ENCODE assay signal across 1 cellular context in genomic region chr4:6892190-6892908, GRCh38.
TF ChIP-seq lines count a peak whose summit lies in the region.

No MANE protein-coding gene starts in this region.

TF ChIP-seq in IMR-90, 13 proteins besides CTCF, POLR2A, EP300 and RAD21 (continued from another document):
- TF ChIP-seq FOS (IDR thresholded peaks at IDR 0.05; ENCODE audit: low read depth, low read length): no peak
- TF ChIP-seq, protein P1, sequence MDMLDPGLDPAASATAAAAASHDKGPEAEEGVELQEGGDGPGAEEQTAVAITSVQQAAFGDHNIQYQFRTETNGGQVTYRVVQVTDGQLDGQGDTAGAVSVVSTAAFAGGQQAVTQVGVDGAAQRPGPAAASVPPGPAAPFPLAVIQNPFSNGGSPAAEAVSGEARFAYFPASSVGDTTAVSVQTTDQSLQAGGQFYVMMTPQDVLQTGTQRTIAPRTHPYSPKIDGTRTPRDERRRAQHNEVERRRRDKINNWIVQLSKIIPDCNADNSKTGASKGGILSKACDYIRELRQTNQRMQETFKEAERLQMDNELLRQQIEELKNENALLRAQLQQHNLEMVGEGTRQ (IDR thresholded peaks at IDR 0.05; ENCODE audit: low read depth, low read length): no peak
- no peak for TF ChIP-seq MXI1 (IDR thresholded peaks at IDR 0.05; ENCODE audit: borderline replicate concordance, low read depth, low read length)
- TF ChIP-seq MAZ (IDR thresholded peaks at IDR 0.05; ENCODE audit: borderline replicate concordance, low read depth, low read length): 0 out of 2 replicates have a peak, but pooled peaks have one; percentile 16
- TF ChIP-seq CHD1 (IDR thresholded peaks at IDR 0.05; ENCODE audit: low read depth, low read length): no peak
